Comparison of ENCODE assay signal across 10 cellular contexts in genomic region chr15:55593019-55593418, GRCh38. TPM values are rescaled to one million over a fixed set of nuclear protein-coding genes. Genes with fewer than 3 reads are reported as not detected.
"Had no signal": no experiment of that assay in that cellular context is flagged by ENCODE, and none has a peak within 500 bp of the region (broad histone marks: within the 10 kb centered on the region; RNA-seq: fewer than 3 reads in every experiment).

No MANE protein-coding gene starts in this region.

RNA-seq across cellular contexts. Expression of gene PYGO1, which starts 4.9 kb away (rescaled TPM):
- total RNA-seq: activated CD4-positive, alpha-beta memory T cell treated with anti-CD3 and anti-CD28 coated beads for 36 hours; activated CD4-positive, alpha-beta memory T cell treated with anti-CD3 and anti-CD28 coated beads, Interleukin-2, amount 10 ng/mL, durations not matched to agents 7 days and 5 days; activated CD4-positive, alpha-beta T cell treated with anti-CD3 and anti-CD28 coated beads for 36 hours; activated CD4-positive, alpha-beta T cell treated with anti-CD3 and anti-CD28 coated beads, Interleukin-2, amount 10 ng/mL, durations not matched to agents 24 days and 14 days; activated CD8-positive, alpha-beta memory T cell treated with anti-CD3 and anti-CD28 coated beads, Interleukin-2, amount 10 ng/mL, durations not matched to agents 7 days and 5 days; activated CD8-positive, alpha-beta T cell treated with anti-CD3 and anti-CD28 coated beads for 36 hours; activated CD8-positive, alpha-beta T cell treated with anti-CD3 and anti-CD28 coated beads, Interleukin-2, amount 10 ng/mL, durations not matched to agents 7 days and 5 days; T-helper 1 cell treated with Interleukin-12 subunit alpha and Interleukin-12 subunit beta and Interleukin-4 antibody, amounts not matched to agents 30 ng/mL and 1 ng/mL, for 36 hours; T-helper 17 cell; T-helper 2 cell treated with Interferon-gamma antibody and Interleukin-4, amounts not matched to agents 100 ng/mL and 5 ng/mL, for 36 hours had no signal
